ENCODE assay signal across 13 cellular contexts in genomic region chr2:31694444-31694843, GRCh38.
DNase-seq lines count a peak whose midpoint lies in the region; ATAC-seq and TF ChIP-seq lines count a peak whose summit lies in the region.
"Had no signal": no experiment of that assay in that cellular context is flagged by ENCODE, and none has a peak within 500 bp of the region (broad histone marks: within the 10 kb centered on the region; RNA-seq: fewer than 3 reads in every experiment).

No MANE protein-coding gene starts in this region.

- H4K20me1 ChIP-seq in PC-9 (ENCODE audit: insufficient read depth): no peaks in the 10 kb centered on the region

- no peaks in the 10 kb centered on the region for H3K36me3 ChIP-seq in PC-9 (ENCODE audit: low read depth)
- H3K36me3 ChIP-seq: adrenal gland had no signal

- intact Hi-C loops in PC-9 (cut with micrococcal nuclease; ENCODE audit: unreplicated experiment): no loop called here

- peaks cover 28% of the 10 kb centered on the region for H3K9me3 ChIP-seq in AG04450 (ENCODE audit: control insufficient read depth, insufficient read depth, low read length)
- H3K9me3 ChIP-seq in PC-9 (ENCODE audit: insufficient read depth, low read depth): peaks cover 53% of the 10 kb centered on the region

- CTCF ChIA-PET in AG04450 (lab: Charles Lee): no interaction called here
- CTCF ChIA-PET in PC-9 (lab: Charles Lee): no interaction called here

- no peak overlapping the region for H3K4me2 ChIP-seq in PC-9

- H2AFZ ChIP-seq in PC-9: no peak overlapping the region

- no peaks in the 10 kb centered on the region for H3K9me2 ChIP-seq in PC-9 (ENCODE audit: insufficient read depth)

- H3K4me1 ChIP-seq in PC-9 (replicated peaks; ENCODE audit: insufficient read depth): no peaks in the 10 kb centered on the region
- H3K4me1 ChIP-seq: adrenal gland had no signal

- POLR2A ChIA-PET in AG04450 (lab: Yijun Ruan, JAX): no interaction called here
- POLR2A ChIA-PET in PC-9 (lab: Charles Lee; ENCODE audit: unreplicated experiment): no interaction called here

- ATAC-seq in GM19395 (IDR thresholded peaks at IDR 0.05; ENCODE audit: unreplicated experiment) (no peak), GM19035 (IDR thresholded peaks at IDR 0.05; ENCODE audit: unreplicated experiment) (no peak)

- H3K4me3 ChIP-seq in AG04450 (ENCODE audit: low read depth, low read length) (no peak overlapping the region), PC-9 (no peak overlapping the region), fibroblast of mammary gland (ENCODE audit: control insufficient read depth, low read depth, low read length) (no peak overlapping the region)
- H3K4me3 ChIP-seq: adrenal gland had no signal

- no TSS peak for BruUV-seq in PC-9 (replicated peaks; lab: Mats Ljungman, UMichigan)

- H3K27me3 ChIP-seq in AG04450 (ENCODE audit: control insufficient read depth, insufficient read depth, low read length) (no peaks in the 10 kb centered on the region), PC-9 (ENCODE audit: insufficient read depth, low read depth) (no peaks in the 10 kb centered on the region)
- H3K27me3 ChIP-seq: adrenal gland had no signal

- H3F3A ChIP-seq in PC-9 (ENCODE audit: insufficient read depth, low read depth): no peaks in the 10 kb centered on the region

- no peak overlapping the region for H3K27ac ChIP-seq in AG04450 (ENCODE audit: low read depth, low read length)
- no peak overlapping the region for H3K27ac ChIP-seq in PC-9
- H3K27ac ChIP-seq: adrenal gland, HL-60 had no signal

- TF ChIP-seq CTCF in AG04450 (IDR thresholded peaks at IDR 0.05; ENCODE audit: low read depth, low read length) (peak; percentile 7; the same call in 1 of the 2 replicates), PC-9 (conservative IDR thresholded peaks at IDR 0.05) (peak; percentile 62), fibroblast of mammary gland (conservative IDR thresholded peaks at IDR 0.05; ENCODE audit: control insufficient read depth, insufficient read depth, low read depth, low read length) (peak; percentile 18)

- no peak for DNase-seq in AG04450 (ENCODE audit: low read depth, low spot score)
- DNase-seq in HT-29 (ENCODE audit: low spot score): peak; percentile 37
- DNase-seq in PC-9: no peak
- peak; percentile 15 for DNase-seq in fibroblast of mammary gland (ENCODE audit: low read depth)
- DNase-seq in NCI-H2196 (lab: John Stamatoyannopoulos, UW; ENCODE audit: unreplicated experiment): no peak
- DNase-seq in middle frontal gyrus (ENCODE audit: extremely low spot score, low spot score): no peak
- DNase-seq: adrenal gland; effector CD8-positive, alpha-beta T cell; NCI-H446 treated with DMSO at 0.1 percent for 48 hours; stimulated activated naive CD4-positive, alpha-beta T cell treated with Interleukin-2 at 50 U/mL for 16 hours had no signal

- no peaks in the 10 kb centered on the region for H3K79me2 ChIP-seq in PC-9 (ENCODE audit: low read depth)

Comparison
In these comparisons a context has a peak if more than half of its experiments do, and no peak if none do; other contexts are left out.
1. DNase-seq: peak in HT-29 (single experiment) and fibroblast of mammary gland (single experiment); none in AG04450 (single experiment), PC-9 (0 of 2), NCI-H2196 (single experiment) and middle frontal gyrus (single experiment).
2. CTCF ChIP-seq: peak in every context shown above with its lines; median percentile 62 in PC-9; 18 in fibroblast of mammary gland; 7 in AG04450.